Comparison of ENCODE assay signal across 20 cellular contexts in genomic region chr2:239790313-239790712, GRCh38.
"Had no signal": no experiment of that assay in that cellular context is flagged by ENCODE, and none has a peak within 500 bp of the region (broad histone marks: within the 10 kb centered on the region; RNA-seq: fewer than 3 reads in every experiment).

No MANE protein-coding gene starts in this region.

- H3K4me1 Mint-ChIP-seq: activated B cell treated with CpG ODN at 0.5 μM for 24 hours; activated CD4-positive, alpha-beta T cell treated with anti-CD3 and anti-CD28 coated beads, Interleukin-2, amount 10 ng/mL, durations not matched to agents 7 days and 5 days; central memory CD8-positive, alpha-beta T cell; naive thymus-derived CD8-positive, alpha-beta T cell; stimulated activated naive CD8-positive, alpha-beta T cell treated with anti-CD3 and anti-CD28 coated beads, Interleukin-15, amount 100 ng/mL, for 72 hours had no signal

- ATAC-seq: effector memory CD8-positive, alpha-beta T cell; gastroesophageal sphincter; mucosa of descending colon; naive thymus-derived CD8-positive, alpha-beta T cell; psoas muscle; stimulated activated naive CD8-positive, alpha-beta T cell treated with anti-CD3 and anti-CD28 coated beads, Interleukin-15, amount 100 ng/mL, for 72 hours had no signal

- FAIRE-seq: TTC549 had no signal

- H3K27ac Mint-ChIP-seq: activated B cell treated with CpG ODN at 0.5 μM for 24 hours; activated CD4-positive, alpha-beta T cell treated with anti-CD3 and anti-CD28 coated beads, Interleukin-2, amount 10 ng/mL, durations not matched to agents 7 days and 5 days; stimulated activated naive CD8-positive, alpha-beta T cell treated with anti-CD3 and anti-CD28 coated beads, Interleukin-15, amount 100 ng/mL, for 72 hours had no signal

- H3K27ac ChIP-seq: adrenal gland, gastroesophageal sphincter, hepatocyte, neutrophil, psoas muscle, sigmoid colon had no signal

- H3K27me3 ChIP-seq: adrenal gland, gastroesophageal sphincter, hepatocyte, sigmoid colon had no signal

- H3K9me3 ChIP-seq: mucosa of descending colon, neutrophil had no signal

- H3K4me3 Mint-ChIP-seq: activated B cell treated with CpG ODN at 0.5 μM for 24 hours; activated CD4-positive, alpha-beta T cell treated with anti-CD3 and anti-CD28 coated beads, Interleukin-2, amount 10 ng/mL, durations not matched to agents 7 days and 5 days; central memory CD8-positive, alpha-beta T cell; effector memory CD8-positive, alpha-beta T cell; naive thymus-derived CD8-positive, alpha-beta T cell; stimulated activated naive CD8-positive, alpha-beta T cell treated with anti-CD3 and anti-CD28 coated beads, Interleukin-15, amount 100 ng/mL, for 72 hours had no signal

- H3K9me3 Mint-ChIP-seq: activated CD4-positive, alpha-beta T cell treated with anti-CD3 and anti-CD28 coated beads, Interleukin-2, amount 10 ng/mL, durations not matched to agents 7 days and 5 days had no signal

- H3K4me1 ChIP-seq: psoas muscle, sigmoid colon had no signal

- H3K4me3 ChIP-seq: adrenal gland, gastroesophageal sphincter, hepatocyte, lung, mucosa of descending colon, psoas muscle, sigmoid colon had no signal

- H3K27me3 Mint-ChIP-seq: activated B cell treated with CpG ODN at 0.5 μM for 24 hours; stimulated activated naive CD8-positive, alpha-beta T cell treated with anti-CD3 and anti-CD28 coated beads, Interleukin-15, amount 100 ng/mL, for 72 hours had no signal

- DNase-seq: activated B cell treated with CpG ODN at 0.5 μM for 24 hours; activated CD4-positive, alpha-beta T cell treated with anti-CD3 and anti-CD28 coated beads, Interleukin-2, amount 10 ng/mL, durations not matched to agents 7 days and 5 days; activated naive CD4-positive, alpha-beta T cell treated with anti-CD3 and anti-CD28 coated beads, Interleukin-2, amount 50 U/mL, for 16 hours; effector memory CD8-positive, alpha-beta T cell; psoas muscle; SHP77 treated with DMSO at 0.1 percent for 48 hours; stimulated activated CD4-positive, alpha-beta T cell treated with anti-CD3 and anti-CD28 coated beads, Interleukin-12 subunit alpha, Interleukin-12 subunit beta, amount 100 ng/mL, for 4 hours; stimulated activated CD4-positive, alpha-beta T cell treated with anti-CD3 and anti-CD28 coated beads, Interleukin-2, amount 100 ng/mL, for 48 hours; stimulated activated naive CD8-positive, alpha-beta T cell treated with anti-CD3 and anti-CD28 coated beads, Interleukin-15, amount 100 ng/mL, for 72 hours; T-helper 2 cell had no signal

- H3K36me3 ChIP-seq: adrenal gland, gastroesophageal sphincter, neutrophil, sigmoid colon had no signal
